In the genomic region with DNA sequence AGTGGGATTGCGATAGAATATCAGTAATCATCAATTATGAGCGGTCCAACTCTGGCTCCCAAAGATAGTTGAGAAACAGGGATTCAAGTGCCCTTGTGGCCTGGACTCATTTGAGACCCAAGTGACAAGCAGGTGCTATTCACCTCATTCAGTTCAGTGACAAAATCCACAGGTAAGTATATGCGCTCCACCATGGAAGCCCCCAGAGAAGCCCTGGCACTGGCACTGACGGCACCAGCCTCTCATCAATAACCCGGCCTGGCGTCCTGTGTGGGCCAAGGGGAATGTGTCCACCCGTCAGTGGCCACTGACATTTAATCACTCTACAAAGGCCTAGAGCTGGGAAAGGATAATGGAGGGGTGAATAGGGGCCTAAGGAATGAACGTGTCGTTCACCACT, we compare ENCODE assay signal across 30 cellular contexts.
DNase-seq lines count a peak whose midpoint lies in the region; ATAC-seq and TF ChIP-seq lines count a peak whose summit lies in the region.
"Had no signal": no experiment of that assay in that cellular context is flagged by ENCODE, and none has a peak within 500 bp of the region (broad histone marks: within the 10 kb centered on the region; RNA-seq: fewer than 3 reads in every experiment).

No MANE protein-coding gene starts in this region.

- no peaks in the 10 kb centered on the region for H3K27me3 ChIP-seq in heart right ventricle
- no peaks in the 10 kb centered on the region for H3K27me3 ChIP-seq in right cardiac atrium (ENCODE audit: control insufficient read depth, insufficient read depth)
- no peaks in the 10 kb centered on the region for H3K27me3 ChIP-seq in rectal smooth muscle tissue (ENCODE audit: control insufficient read depth, insufficient read depth, low read length)
- no peaks in the 10 kb centered on the region for H3K27me3 ChIP-seq in uterus
- H3K27me3 ChIP-seq: pancreas, thyroid gland had no signal

- no peak for TF ChIP-seq POLR2A in uterus (IDR thresholded peaks at IDR 0.05)

- ATAC-seq in heart right ventricle = no peak
- ATAC-seq in Right ventricle myocardium inferior = no peak
- no peak for ATAC-seq in right cardiac atrium
- ATAC-seq in GM21381 (IDR thresholded peaks at IDR 0.05; ENCODE audit: unreplicated experiment) = no peak
- no peak for ATAC-seq in HG03196 (IDR thresholded peaks at IDR 0.05; ENCODE audit: unreplicated experiment)
- ATAC-seq: A549; activated T-cell treated with anti-CD3 and anti-CD28 coated beads, Interleukin-2, amount 50 U/mL, for 4 hours; natural killer cell treated with Interleukin-12 subunit alpha and Interleukin-12 subunit beta and Interleukin-15 and Interleukin-18, amount 100 ng/mL, for 72 hours; stimulated activated naive B cell treated with anti-CD40 and anti-IgM and Interleukin-4, amounts not matched to agents 10 μg/mL and 1 μg/mL and 100 μg/mL, for 72 hours had no signal

- peak overlapping the region; percentile 72 to 96 (median 88) for H3K27ac ChIP-seq in heart right ventricle
- H3K27ac ChIP-seq in right cardiac atrium (ENCODE audit: low read length) = peak overlapping the region; percentile 85
- peak overlapping the region; percentile 75 for H3K27ac ChIP-seq in rectal smooth muscle tissue (ENCODE audit: low read depth, low read length)
- H3K27ac ChIP-seq in uterus = peak overlapping the region; percentile 80 to 85
- H3K27ac ChIP-seq: A549, PC-9, thyroid gland, VCaP had no signal

- H3K4me1 ChIP-seq in heart right ventricle = peaks cover 15 to 95% (median 55%) of the 10 kb centered on the region in 9 donors
- H3K4me1 ChIP-seq in right cardiac atrium (ENCODE audit: control insufficient read depth, insufficient read depth, low read length) = peaks cover 5% of the 10 kb centered on the region
- H3K4me1 ChIP-seq in rectal smooth muscle tissue (ENCODE audit: control insufficient read depth, insufficient read depth, low read length) = peaks cover 14% of the 10 kb centered on the region
- H3K4me1 ChIP-seq in uterus = no peaks in the 10 kb centered on the region
- H3K4me1 ChIP-seq: A549, thyroid gland had no signal

- no peak overlapping the region for H3K9ac ChIP-seq in rectal smooth muscle tissue (ENCODE audit: low read length)

- no peaks in the 10 kb centered on the region for H3K9me3 ChIP-seq in heart right ventricle
- H3K9me3 ChIP-seq in right cardiac atrium (ENCODE audit: control insufficient read depth, low read length) = no peaks in the 10 kb centered on the region
- no peaks in the 10 kb centered on the region for H3K9me3 ChIP-seq in uterus
- H3K9me3 ChIP-seq: A549, pancreas, thyroid gland had no signal

- intact Hi-C loops in heart right ventricle (cut with DNase I) = loop anchor here in 5 of 10 donors (2.0 to 5.0 kb wide), 5 partner anchors 56 to 157 kb away; a partner anchor contains a TSS
- intact Hi-C loops in Right ventricle myocardium inferior (cut with DNase I) = no loop called here
- intact Hi-C loops in right cardiac atrium (cut with DNase I) = loop anchor here in 3 of 4 donors (5.0 to 10.0 kb wide), 3 partner anchors 113 to 231 kb away; a partner anchor contains a TSS
- intact Hi-C loops in uterus (cut with DNase I; ENCODE audit: low total_unique reads) = no loop called here

- H3K4me3 ChIP-seq in heart right ventricle (no peak overlapping the region), right cardiac atrium (ENCODE audit: low read length) (no peak overlapping the region), rectal smooth muscle tissue (ENCODE audit: low read length) (no peak overlapping the region), uterus (no peak overlapping the region)
- H3K4me3 ChIP-seq: A549, pancreas, PC-9, thyroid gland had no signal

- DNase-seq in heart right ventricle (no peak), Right ventricle myocardium inferior (ENCODE audit: missing footprints) (no peak), right cardiac atrium (peak in 2 of 3 donors; percentile 22 to 35), uterus (no peak), GM10266 (ENCODE audit: extremely low spot score) (no peak)
- DNase-seq: activated CD4-positive, alpha-beta T cell treated with anti-CD3 and anti-CD28 coated beads, Interleukin-2, amount 10 ng/mL, durations not matched to agents 24 days and 14 days; activated gamma-delta T cell treated with Interleukin-2 at 50 U/mL for 16 hours; activated T-cell treated with anti-CD3 and anti-CD28 coated beads, Interleukin-2, amount 50 U/mL, for 4 hours; AML-193; DMS153; effector memory CD4-positive, alpha-beta T cell; foreskin fibroblast; GOT3; hippocampal formation; NCI-H1092; NCI-H187 treated with DMSO at 0.1 percent for 48 hours; NCI-H2227 treated with DMSO at 0.1 percent for 48 hours; NCI-H526 treated with DMSO at 0.1 percent for 48 hours; PC-9; SHP77 treated with DMSO at 0.1 percent for 48 hours; stimulated activated CD4-positive, alpha-beta T cell treated with anti-CD3 and anti-CD28 coated beads, Interleukin-15, amount 100 ng/mL, for 24 hours; stimulated activated naive B cell treated with anti-CD40 and anti-IgM and Interleukin-4, amounts not matched to agents 10 μg/mL and 1 μg/mL and 100 μg/mL, for 72 hours; thyroid gland had no signal

- TF ChIP-seq CTCF in heart right ventricle (IDR thresholded peaks at IDR 0.05) = no peak
- TF ChIP-seq CTCF in uterus (IDR thresholded peaks at IDR 0.05) = no peak
- no peak for TF ChIP-seq CTCF in GM10266 (IDR thresholded peaks at IDR 0.05; ENCODE audit: control insufficient read depth, insufficient read depth, low read depth, missing control alignments)

- 61 to 73% methylated on average over 9 of the region's 9 CpGs for WGBS in heart right ventricle, 2 donors
- 78% methylated on average over 9 of the region's 9 CpGs for WGBS in right cardiac atrium

- peaks cover 0 to 11% (median 0%) of the 10 kb centered on the region in 9 donors for H3K36me3 ChIP-seq in heart right ventricle
- H3K36me3 ChIP-seq in rectal smooth muscle tissue (ENCODE audit: control insufficient read depth, insufficient read depth, low read length) = no peaks in the 10 kb centered on the region
- H3K36me3 ChIP-seq in uterus = no peaks in the 10 kb centered on the region
- H3K36me3 ChIP-seq: pancreas, thyroid gland had no signal

Comparison
In these comparisons a context has a peak if more than half of its experiments do, and no peak if none do; other contexts are left out.
1. DNase-seq: peak in right cardiac atrium (2 of 3); none in heart right ventricle (0 of 2), Right ventricle myocardium inferior (single experiment), uterus (0 of 2) and GM10266 (single experiment).
2. intact Hi-C loops: an anchor here in right cardiac atrium (5.0 to 10.0 kb wide); none called in Right ventricle myocardium inferior and uterus.
3. Peak in every context shown above with its lines, with median percentiles within 50 percentile points of each other: H3K27ac ChIP-seq.